Comparison of ENCODE assay signal across 14 cellular contexts in genomic region chr5:142245776-142246175, GRCh38.
DNase-seq lines count a peak whose midpoint lies in the region; ATAC-seq and TF ChIP-seq lines count a peak whose summit lies in the region.
"Had no signal": no experiment of that assay in that cellular context is flagged by ENCODE, and none has a peak within 500 bp of the region (broad histone marks: within the 10 kb centered on the region; RNA-seq: fewer than 3 reads in every experiment).

No MANE protein-coding gene starts in this region.

- no peaks in the 10 kb centered on the region for H3K4me1 ChIP-seq in MM.1S (ENCODE audit: low read length)
- H3K4me1 ChIP-seq: spleen had no signal

- H3K4me2 ChIP-seq in MM.1S (ENCODE audit: low read depth, low read length): no peak overlapping the region

- H3K27ac ChIP-seq in MM.1S (ENCODE audit: low read length): no peak overlapping the region
- H3K27ac ChIP-seq: WERI-Rb-1 had no signal

- no peaks in the 10 kb centered on the region for H4K20me1 ChIP-seq in MM.1S (ENCODE audit: insufficient read depth, low read length)

- ATAC-seq in T-helper 17 cell (no peak), GM18505 (IDR thresholded peaks at IDR 0.05; ENCODE audit: unreplicated experiment) (no peak)

- H3F3A ChIP-seq in MM.1S (ENCODE audit: insufficient read depth, low read length): no peaks in the 10 kb centered on the region

- H3K9me2 ChIP-seq in MM.1S (replicated peaks; ENCODE audit: insufficient read depth, low read length): no peaks in the 10 kb centered on the region

- no peaks in the 10 kb centered on the region for H3K79me2 ChIP-seq in MM.1S (ENCODE audit: low read length)

- H3K27ac Mint-ChIP-seq in T-helper 17 cell: no peak overlapping the region
- H3K27ac Mint-ChIP-seq: CD14-positive monocyte, naive B cell had no signal

- no peaks in the 10 kb centered on the region for H3K27me3 ChIP-seq in MM.1S (replicated peaks; ENCODE audit: insufficient read depth, low read length)
- H3K27me3 ChIP-seq: spleen had no signal

- no peaks in the 10 kb centered on the region for H3K9me3 ChIP-seq in T-helper 17 cell (ENCODE audit: control insufficient read depth, low read length, poor library complexity, severe bottlenecking)
- H3K9me3 ChIP-seq in MM.1S (replicated peaks; ENCODE audit: insufficient read depth, low read length): no peaks in the 10 kb centered on the region

- no peak overlapping the region for H3K4me3 Mint-ChIP-seq in T-helper 17 cell
- H3K4me3 Mint-ChIP-seq: CD14-positive monocyte had no signal

- no peaks in the 10 kb centered on the region for H3K27me3 Mint-ChIP-seq in T-helper 17 cell

- no peaks in the 10 kb centered on the region for H3K36me3 ChIP-seq in MM.1S (replicated peaks; ENCODE audit: insufficient read depth, low read length)
- H3K36me3 ChIP-seq: spleen, WERI-Rb-1 had no signal

- no peak for TF ChIP-seq POLR2A in GM18505 (IDR thresholded peaks at IDR 0.05; ENCODE audit: borderline replicate concordance, extremely low read depth, insufficient read depth, insufficient read length)

- H3K4me3 ChIP-seq in fibroblast of pulmonary artery (replicated peaks; ENCODE audit: low read depth, low read length) (no peak overlapping the region), retinal pigment epithelial cell (ENCODE audit: low read length) (no peak overlapping the region), MM.1S (ENCODE audit: low read length) (no peak overlapping the region)
- H3K4me3 ChIP-seq: spleen had no signal

- DNase-seq in ELR (ENCODE audit: low read depth): peak; percentile 45
- peak; percentile 51 for DNase-seq in SW480 (ENCODE audit: low spot score)
- peak; percentile 29 for DNase-seq in fibroblast of pulmonary artery (ENCODE audit: low read depth)
- peak; percentile 59 for DNase-seq in retinal pigment epithelial cell (ENCODE audit: low read depth)
- no peak for DNase-seq in T-helper 17 cell
- DNase-seq in MM.1S: no peak
- DNase-seq in RPMI8226: no peak
- DNase-seq: naive B cell, NCI-H510A treated with DMSO at 0.1 percent for 48 hours, Right ventricle myocardium superior, spleen, WERI-Rb-1 had no signal

- H2AFZ ChIP-seq in MM.1S (ENCODE audit: low read length): no peak overlapping the region

- no peak overlapping the region for H3K9ac ChIP-seq in MM.1S (ENCODE audit: low read length)

- TF ChIP-seq CTCF in fibroblast of pulmonary artery (IDR thresholded peaks at IDR 0.05; ENCODE audit: low read length, missing control alignments) (no peak), retinal pigment epithelial cell (conservative IDR thresholded peaks at IDR 0.05; ENCODE audit: low read depth, low read length) (no peak), MM.1S (IDR thresholded peaks at IDR 0.05; ENCODE audit: low read length) (no peak)

- no peaks in the 10 kb centered on the region for H3K36me3 Mint-ChIP-seq in T-helper 17 cell (ENCODE audit: low read depth)
- H3K36me3 Mint-ChIP-seq: CD14-positive monocyte had no signal

- H3K4me1 Mint-ChIP-seq in T-helper 17 cell: peaks cover 5% of the 10 kb centered on the region
- H3K4me1 Mint-ChIP-seq: CD14-positive monocyte had no signal

Comparison
In these comparisons a context has a peak if more than half of its experiments do, and no peak if none do; other contexts are left out.
1. DNase-seq: peak in ELR (single experiment), SW480 (single experiment), fibroblast of pulmonary artery (single experiment) and retinal pigment epithelial cell (single experiment); none in T-helper 17 cell (0 of 3), MM.1S (single experiment) and RPMI8226 (single experiment).